In genomic region chr4:185738038-185738552, GRCh38 we compare ENCODE assay signal across 13 cellular contexts.
A peak's percentile ranks its signal among the peaks of the same experiment; 100 is the strongest.
DNase-seq lines count a peak whose midpoint lies in the region; ATAC-seq and TF ChIP-seq lines count a peak whose summit lies in the region.
"Had no signal": no experiment of that assay in that cellular context is flagged by ENCODE, and none has a peak within 500 bp of the region (broad histone marks: within the 10 kb centered on the region; RNA-seq: fewer than 3 reads in every experiment).

No MANE protein-coding gene starts in this region.

- no peak for ATAC-seq in activated T-helper 17 cell treated with anti-CD3 and anti-CD28 coated beads, Interleukin-2, amount 50 U/mL, for 72 hours (replicated peaks)

- no peak overlapping the region; the same call in 1 of the 2 replicates for H3K27ac Mint-ChIP-seq in HFFc6
- H3K27ac Mint-ChIP-seq in activated T-helper 17 cell treated with anti-CD3 and anti-CD28 coated beads, Interleukin-2, amount 50 U/mL, for 72 hours = no peak overlapping the region

- peak overlapping the region; percentile 10 to 12 for H3K4me3 ChIP-seq in right atrium auricular region
- no peak overlapping the region for H3K4me3 ChIP-seq in smooth muscle cell
- no peak overlapping the region for H3K4me3 ChIP-seq in testis
- no peak overlapping the region for H3K4me3 ChIP-seq in OCI-LY7 (ENCODE audit: low read depth, low read length, poor library complexity, severe bottlenecking)
- H3K4me3 ChIP-seq: upper lobe of left lung had no signal

- POLR2A ChIA-PET in OCI-LY7 (lab: Charles Lee) = interaction anchor here (0.7 kb wide), 1 partner anchor 265 kb away, joined by 4 read pairs; no protein-coding TSS in a partner anchor

- H2AFZ ChIP-seq in smooth muscle cell (ENCODE audit: low read depth) (no peak overlapping the region), OCI-LY7 (ENCODE audit: low read length) (no peak overlapping the region)

- H3F3A ChIP-seq in smooth muscle cell (ENCODE audit: low read depth) = no peaks in the 10 kb centered on the region

- H3K36me3 ChIP-seq in right atrium auricular region (peaks cover 9% of the 10 kb centered on the region), smooth muscle cell (ENCODE audit: low read depth) (no peaks in the 10 kb centered on the region), testis (ENCODE audit: low read depth, missing control alignments) (no peaks in the 10 kb centered on the region), OCI-LY7 (ENCODE audit: insufficient read depth, low read length) (no peaks in the 10 kb centered on the region)
- H3K36me3 ChIP-seq: upper lobe of left lung had no signal

- CTCF ChIA-PET in OCI-LY7 (lab: Charles Lee; ENCODE audit: unreplicated experiment) = no interaction called here

- no peaks in the 10 kb centered on the region for H3K9me3 Mint-ChIP-seq in HFFc6
- no peaks in the 10 kb centered on the region for H3K9me3 Mint-ChIP-seq in activated T-helper 17 cell treated with anti-CD3 and anti-CD28 coated beads, Interleukin-2, amount 50 U/mL, for 72 hours
- H3K9me3 Mint-ChIP-seq: central memory CD8-positive, alpha-beta T cell had no signal

- intact Hi-C loops in testis (cut with DNase I; ENCODE audit: low total_unique reads) (no loop called here), OCI-LY7 (cut with micrococcal nuclease; ENCODE audit: unreplicated experiment) (no loop called here)

- H3K4me3 Mint-ChIP-seq in HFFc6 = peak overlapping the region; percentile 66
- no peak overlapping the region for H3K4me3 Mint-ChIP-seq in activated T-helper 17 cell treated with anti-CD3 and anti-CD28 coated beads, Interleukin-2, amount 50 U/mL, for 72 hours
- H3K4me3 Mint-ChIP-seq: central memory CD8-positive, alpha-beta T cell had no signal

- peak overlapping the region; percentile 54 for H3K4me2 ChIP-seq in smooth muscle cell
- no peak overlapping the region for H3K4me2 ChIP-seq in OCI-LY7 (ENCODE audit: low read length)

- H3K4me1 Mint-ChIP-seq in HFFc6 (ENCODE audit: low read depth) = peaks cover 13% of the 10 kb centered on the region
- H3K4me1 Mint-ChIP-seq in activated T-helper 17 cell treated with anti-CD3 and anti-CD28 coated beads, Interleukin-2, amount 50 U/mL, for 72 hours = no peaks in the 10 kb centered on the region
- H3K4me1 Mint-ChIP-seq: central memory CD8-positive, alpha-beta T cell had no signal

- H3K9me2 ChIP-seq in OCI-LY7 (ENCODE audit: insufficient read depth, low read length) = no peaks in the 10 kb centered on the region

- peaks cover 12% of the 10 kb centered on the region; the same call in 1 of the 2 replicates for H3K27me3 Mint-ChIP-seq in HFFc6 (ENCODE audit: insufficient read depth)
- H3K27me3 Mint-ChIP-seq in activated T-helper 17 cell treated with anti-CD3 and anti-CD28 coated beads, Interleukin-2, amount 50 U/mL, for 72 hours = peaks cover 15% of the 10 kb centered on the region

- H3K9me3 ChIP-seq in right atrium auricular region (no peaks in the 10 kb centered on the region), smooth muscle cell (replicated peaks; ENCODE audit: low read depth) (no peaks in the 10 kb centered on the region), testis (no peaks in the 10 kb centered on the region), OCI-LY7 (ENCODE audit: low read length) (no peaks in the 10 kb centered on the region)
- H3K9me3 ChIP-seq: upper lobe of left lung had no signal

- TF ChIP-seq CTCF in HFFc6 (IDR thresholded peaks at IDR 0.05) (no peak), right atrium auricular region (IDR thresholded peaks at IDR 0.05) (no peak), smooth muscle cell (IDR thresholded peaks at IDR 0.05; ENCODE audit: borderline replicate concordance, insufficient read depth, poor library complexity, severe bottlenecking) (no peak), testis (IDR thresholded peaks at IDR 0.05) (no peak), OCI-LY7 (conservative IDR thresholded peaks at IDR 0.05; ENCODE audit: low read length) (no peak)

- H4K20me1 ChIP-seq in smooth muscle cell (ENCODE audit: low read depth) = no peaks in the 10 kb centered on the region
- peaks cover 12% of the 10 kb centered on the region for H4K20me1 ChIP-seq in OCI-LY7 (ENCODE audit: insufficient read depth, low read length)

- TF ChIP-seq POLR2A in testis (IDR thresholded peaks at IDR 0.05) = no peak

- H3K27ac ChIP-seq in right atrium auricular region = peak overlapping the region; percentile 63 to 65
- H3K27ac ChIP-seq in smooth muscle cell (ENCODE audit: low read depth) = no peak overlapping the region
- peak overlapping the region in 1 of 2 donors; percentile 46 for H3K27ac ChIP-seq in testis
- no peak overlapping the region for H3K27ac ChIP-seq in OCI-LY7 (ENCODE audit: low read depth, low read length, poor library complexity, severe bottlenecking)

- WGBS in smooth muscle cell (ENCODE audit: low lambda C conversion rate) = 52% methylated on average over 10 of the region's 10 CpGs
- WGBS in testis, 2 donors = 27 to 28% methylated on average over 10 of the region's 10 CpGs

- DNase-seq in HFFc6 = peak; percentile 49
- peak; percentile 34 for DNase-seq in cerebellum (ENCODE audit: low spot score)
- no peak for DNase-seq in right atrium auricular region (ENCODE audit: low spot score)
- no peak for DNase-seq in smooth muscle cell (lab: John Stamatoyannopoulos, UW; ENCODE audit: unreplicated experiment)
- no peak for DNase-seq in testis
- no peak for DNase-seq in OCI-LY7 (ENCODE audit: low spot score)
- no peak for DNase-seq in mucosa of gallbladder (ENCODE audit: low spot score)
- DNase-seq: COR-L47, NCI-H446 treated with DMSO at 0.1 percent for 48 hours, SW 1271 had no signal

- H3K27me3 ChIP-seq in right atrium auricular region = no peaks in the 10 kb centered on the region
- H3K27me3 ChIP-seq in smooth muscle cell (ENCODE audit: low read depth) = no peaks in the 10 kb centered on the region
- H3K27me3 ChIP-seq in testis = no peaks in the 10 kb centered on the region
- H3K27me3 ChIP-seq: upper lobe of left lung had no signal

- no peaks in the 10 kb centered on the region for H3K79me2 ChIP-seq in smooth muscle cell (ENCODE audit: low read depth)
- no peaks in the 10 kb centered on the region for H3K79me2 ChIP-seq in OCI-LY7 (ENCODE audit: insufficient read depth, low read depth, low read length)

- H3K9ac ChIP-seq in smooth muscle cell (ENCODE audit: low read depth) = no peak overlapping the region

- no TSS peak for BruUV-seq in OCI-LY7 (replicated peaks; lab: Mats Ljungman, UMichigan)

- no peaks in the 10 kb centered on the region; the same call in 1 of the 2 replicates for H3K36me3 Mint-ChIP-seq in HFFc6 (ENCODE audit: low read depth)
- no peaks in the 10 kb centered on the region for H3K36me3 Mint-ChIP-seq in activated T-helper 17 cell treated with anti-CD3 and anti-CD28 coated beads, Interleukin-2, amount 50 U/mL, for 72 hours (ENCODE audit: low read depth)

- H3K4me1 ChIP-seq in right atrium auricular region = peaks cover 0 to 81% of the 10 kb centered on the region in 2 donors
- H3K4me1 ChIP-seq in smooth muscle cell (ENCODE audit: low read depth) = peaks cover 3% of the 10 kb centered on the region
- H3K4me1 ChIP-seq in testis = peaks cover 5% of the 10 kb centered on the region
- H3K4me1 ChIP-seq in OCI-LY7 (ENCODE audit: insufficient read depth, low read length, poor library complexity, severe bottlenecking) = peaks cover 40% of the 10 kb centered on the region

Comparison
In these comparisons a context has a peak if more than half of its experiments do, and no peak if none do; other contexts are left out.
1. DNase-seq: peak in HFFc6 (single experiment) and cerebellum (single experiment); none in right atrium auricular region (single experiment), smooth muscle cell (single experiment), testis (single experiment), OCI-LY7 (single experiment) and mucosa of gallbladder (single experiment).
2. H3K27ac ChIP-seq: peak in right atrium auricular region (2 of 2); none in smooth muscle cell (single experiment) and OCI-LY7 (single experiment).
3. H3K4me3 ChIP-seq: peak in right atrium auricular region (2 of 2); none in smooth muscle cell (single experiment), testis (0 of 2) and OCI-LY7 (single experiment).